21 cellular contexts compared by ENCODE assay signal in genomic region chr1:11991969-11992676, GRCh38.
"Had no signal": no experiment of that assay in that cellular context is flagged by ENCODE, and none has a peak within 500 bp of the region (broad histone marks: within the 10 kb centered on the region; RNA-seq: fewer than 3 reads in every experiment).

No MANE protein-coding gene starts in this region.

- H3K4me1 ChIP-seq: foreskin keratinocyte had no signal

- H3K4me3 Mint-ChIP-seq: activated CD4-positive, alpha-beta memory T cell treated with anti-CD3 and anti-CD28 coated beads, Interleukin-2, amount 10 ng/mL, durations not matched to agents 7 days and 5 days; activated CD8-positive, alpha-beta memory T cell treated with anti-CD3 and anti-CD28 coated beads, Interleukin-2, amount 10 ng/mL, durations not matched to agents 7 days and 5 days; activated naive CD8-positive, alpha-beta T cell treated with anti-CD3 and anti-CD28 coated beads for 36 hours; activated T-helper 17 cell treated with anti-CD3 and anti-CD28 coated beads, Interleukin-2, amount 50 U/mL, for 72 hours; nephron; stimulated activated naive CD8-positive, alpha-beta T cell treated with anti-CD3 and anti-CD28 coated beads, Interleukin-15, Interleukin-2, amounts not matched to agents 100 ng/mL and 50 ng/mL, for 24 hours had no signal

- H3K9me3 ChIP-seq: lower lobe of right lung had no signal

- H3K4me3 ChIP-seq: dorsolateral prefrontal cortex, lower lobe of right lung had no signal

- H3K9me3 Mint-ChIP-seq: activated CD4-positive, alpha-beta memory T cell treated with anti-CD3 and anti-CD28 coated beads, Interleukin-2, amount 10 ng/mL, durations not matched to agents 7 days and 5 days; activated naive CD8-positive, alpha-beta T cell treated with anti-CD3 and anti-CD28 coated beads for 36 hours; activated T-helper 17 cell treated with anti-CD3 and anti-CD28 coated beads, Interleukin-2, amount 50 U/mL, for 72 hours; nephron; stimulated activated naive CD8-positive, alpha-beta T cell treated with anti-CD3 and anti-CD28 coated beads, Interleukin-15, Interleukin-2, amounts not matched to agents 100 ng/mL and 50 ng/mL, for 24 hours had no signal

- H3K27ac ChIP-seq: dorsolateral prefrontal cortex, foreskin keratinocyte had no signal

- H3K4me1 Mint-ChIP-seq: nephron had no signal

- H3K27me3 ChIP-seq: dorsolateral prefrontal cortex, foreskin keratinocyte had no signal

- ATAC-seq: activated CD8-positive, alpha-beta memory T cell treated with anti-CD3 and anti-CD28 coated beads, Interleukin-2, amount 10 ng/mL, durations not matched to agents 7 days and 5 days; activated T-helper 17 cell treated with anti-CD3 and anti-CD28 coated beads, Interleukin-2, amount 50 U/mL, for 72 hours; foreskin keratinocyte had no signal

- H3K27me3 Mint-ChIP-seq: activated CD4-positive, alpha-beta memory T cell treated with anti-CD3 and anti-CD28 coated beads, Interleukin-2, amount 10 ng/mL, durations not matched to agents 7 days and 5 days; activated CD8-positive, alpha-beta memory T cell treated with anti-CD3 and anti-CD28 coated beads, Interleukin-2, amount 10 ng/mL, durations not matched to agents 7 days and 5 days; activated naive CD8-positive, alpha-beta T cell treated with anti-CD3 and anti-CD28 coated beads for 36 hours; activated T-helper 17 cell treated with anti-CD3 and anti-CD28 coated beads, Interleukin-2, amount 50 U/mL, for 72 hours; stimulated activated naive CD8-positive, alpha-beta T cell treated with anti-CD3 and anti-CD28 coated beads, Interleukin-15, Interleukin-2, amounts not matched to agents 100 ng/mL and 50 ng/mL, for 24 hours had no signal

- H3K27ac Mint-ChIP-seq: activated CD4-positive, alpha-beta memory T cell treated with anti-CD3 and anti-CD28 coated beads, Interleukin-2, amount 10 ng/mL, durations not matched to agents 7 days and 5 days; activated CD8-positive, alpha-beta memory T cell treated with anti-CD3 and anti-CD28 coated beads, Interleukin-2, amount 10 ng/mL, durations not matched to agents 7 days and 5 days; activated naive CD8-positive, alpha-beta T cell treated with anti-CD3 and anti-CD28 coated beads for 36 hours; activated T-helper 17 cell treated with anti-CD3 and anti-CD28 coated beads, Interleukin-2, amount 50 U/mL, for 72 hours; nephron; stimulated activated naive CD8-positive, alpha-beta T cell treated with anti-CD3 and anti-CD28 coated beads, Interleukin-15, Interleukin-2, amounts not matched to agents 100 ng/mL and 50 ng/mL, for 24 hours had no signal

- DNase-seq: activated CD4-positive, alpha-beta memory T cell treated with anti-CD3 and anti-CD28 coated beads, Interleukin-2, amount 10 ng/mL, durations not matched to agents 7 days and 5 days; activated CD4-positive, alpha-beta T cell treated with anti-CD3 and anti-CD28 coated beads for 48 hours; activated CD8-positive, alpha-beta memory T cell treated with anti-CD3 and anti-CD28 coated beads, Interleukin-2, amount 10 ng/mL, durations not matched to agents 7 days and 5 days; activated naive CD4-positive, alpha-beta T cell; activated naive CD8-positive, alpha-beta T cell treated with anti-CD3 and anti-CD28 coated beads for 36 hours; activated T-cell treated with anti-CD3 and anti-CD28 coated beads, Interleukin-2, amount 50 U/mL, for 1 hour; amniotic stem cell; caudate nucleus; dorsolateral prefrontal cortex; foreskin keratinocyte; head of caudate nucleus; kidney glomerular epithelial cell; lower lobe of right lung; nucleus accumbens; retina; small intestine; stimulated activated CD4-positive, alpha-beta T cell treated with anti-CD3 and anti-CD28 coated beads, Interleukin-15, amount 100 ng/mL, for 24 hours; stimulated activated CD4-positive, alpha-beta T cell treated with anti-CD3 and anti-CD28 coated beads, Interleukin-2, amount 100 ng/mL, for 48 hours had no signal
